ENCODE assay signal across 10 cellular contexts in genomic region chr4:84952004-84952403, GRCh38. TPM values are rescaled to one million over a fixed set of nuclear protein-coding genes. Genes with fewer than 3 reads are reported as not detected.
A peak's percentile ranks its signal among the peaks of the same experiment; 100 is the strongest.
DNase-seq lines count a peak whose midpoint lies in the region; FAIRE-seq and TF ChIP-seq lines count a peak whose summit lies in the region.
"Had no signal": no experiment of that assay in that cellular context is flagged by ENCODE, and none has a peak within 500 bp of the region (broad histone marks: within the 10 kb centered on the region; RNA-seq: fewer than 3 reads in every experiment).

No MANE protein-coding gene starts in this region.

- H2BK5ac ChIP-seq in mesenchymal stem cell (ENCODE audit: low read depth, low read length, poor library complexity, severe bottlenecking) = peak overlapping the region; percentile 37

- no peak for TF ChIP-seq EP300 in ovary (IDR thresholded peaks at IDR 0.05)

- intact Hi-C loops in ovary (cut with DNase I) = no loop called here

- FAIRE-seq in GM12891 (lab: Jason Lieb, UNC) = no peak

- H3K9me3 ChIP-seq in endocrine pancreas (ENCODE audit: control insufficient read depth, low read length) (no peaks in the 10 kb centered on the region), mesenchymal stem cell (ENCODE audit: control insufficient read depth, low read length) (no peaks in the 10 kb centered on the region), ovary (no peaks in the 10 kb centered on the region)

- H2BK120ac ChIP-seq in mesenchymal stem cell (ENCODE audit: low read depth, low read length) = no peak overlapping the region

- TF ChIP-seq POLR2A in ovary (IDR thresholded peaks at IDR 0.05) = no peak
- TF ChIP-seq POLR2A in GM12891 (IDR thresholded peaks at IDR 0.05; ENCODE audit: low read depth, low read length) = no peak

- no peak overlapping the region for H2BK12ac ChIP-seq in mesenchymal stem cell (ENCODE audit: low read length in 2 of 2)

- H3K14ac ChIP-seq in mesenchymal stem cell (ENCODE audit: low read length in 2 of 2) = no peak overlapping the region

- H3K36me3 ChIP-seq in endocrine pancreas (ENCODE audit: control insufficient read depth, insufficient read depth, low read length) (no peaks in the 10 kb centered on the region), mesenchymal stem cell (ENCODE audit: control insufficient read depth in 1 of 2, insufficient read depth in 2 of 2, low read depth in 1 of 2, low read length in 2 of 2) (no peaks in the 10 kb centered on the region), ovary (no peaks in the 10 kb centered on the region)

- whole genome bisulfite sequencing in mesenchymal stem cell = no CpG with 5 or more reads among the region's 1 CpG
- whole genome bisulfite sequencing in ovary, 3 donors = 0 to 52% (median 47%) methylated on average over 1 of the region's 1 CpG

- H3K4me3 ChIP-seq in endocrine pancreas (ENCODE audit: control insufficient read depth, insufficient read depth, low read length) = peak overlapping the region; percentile 14
- no peak overlapping the region for H3K4me3 ChIP-seq in mesenchymal stem cell (ENCODE audit: insufficient read depth in 1 of 2, low read depth in 1 of 2, low read length in 2 of 2)
- no peak overlapping the region for H3K4me3 ChIP-seq in ovary

- H3K27ac ChIP-seq in mesenchymal stem cell (ENCODE audit: low read length, poor library complexity, severe bottlenecking) (peak overlapping the region; percentile 35), ovary (no peak overlapping the region)

- H3K4ac ChIP-seq in mesenchymal stem cell (ENCODE audit: low read depth in 1 of 2, low read length in 2 of 2) = no peak overlapping the region

- no peak overlapping the region for H2BK15ac ChIP-seq in mesenchymal stem cell (ENCODE audit: low read depth, poor library complexity, severe bottlenecking)

- H3K4me1 ChIP-seq in endocrine pancreas (ENCODE audit: control insufficient read depth, insufficient read depth, low read length) (peaks cover 43% of the 10 kb centered on the region), mesenchymal stem cell (ENCODE audit: control insufficient read depth, insufficient read depth, low read depth, low read length) (peaks cover 4% of the 10 kb centered on the region), ovary (ENCODE audit: insufficient read depth) (peaks cover 12% of the 10 kb centered on the region)

- no peak overlapping the region for H3K18ac ChIP-seq in mesenchymal stem cell (ENCODE audit: low read depth in 1 of 2, low read length in 2 of 2)

- no peak overlapping the region for H4K8ac ChIP-seq in mesenchymal stem cell (ENCODE audit: low read length)

- no peak overlapping the region for H3K23ac ChIP-seq in mesenchymal stem cell (ENCODE audit: low read length in 2 of 2)

- no peak overlapping the region for H4K91ac ChIP-seq in mesenchymal stem cell (ENCODE audit: low read length)

- H2AFZ ChIP-seq in mesenchymal stem cell (ENCODE audit: low read depth, low read length) = no peak overlapping the region

- in situ Hi-C loops in GM13976 (cut with MboI; ENCODE audit: low sequenced_read_pairs, unreplicated experiment) = loop anchor here (25.0 kb wide), 1 partner anchor 215 kb away; no protein-coding TSS in a partner anchor

- no peaks in the 10 kb centered on the region for H3K27me3 ChIP-seq in endocrine pancreas (ENCODE audit: control insufficient read depth, insufficient read depth, low read length)
- no peaks in the 10 kb centered on the region for H3K27me3 ChIP-seq in mesenchymal stem cell (ENCODE audit: control insufficient read depth in 1 of 2, insufficient read depth in 1 of 2, low read length in 2 of 2)
- H3K27me3 ChIP-seq in ovary = no peaks in the 10 kb centered on the region

- no peaks in the 10 kb centered on the region for H3K79me1 ChIP-seq in mesenchymal stem cell (replicated peaks; ENCODE audit: low read length, poor library complexity, severe bottlenecking)

- H3K9ac ChIP-seq in endocrine pancreas (ENCODE audit: control insufficient read depth, insufficient read depth, low read length) = no peak overlapping the region
- H3K9ac ChIP-seq in mesenchymal stem cell (ENCODE audit: low read length) = peak overlapping the region; percentile 49

- no peak overlapping the region for H3K4me2 ChIP-seq in mesenchymal stem cell (ENCODE audit: low read length, poor library complexity, severe bottlenecking)

- no peak overlapping the region for H2AK5ac ChIP-seq in mesenchymal stem cell (ENCODE audit: low read length, severe bottlenecking)

- peak; percentile 33 for DNase-seq in AG08395 (ENCODE audit: low spot score)
- DNase-seq in NCI-H69 (lab: John Stamatoyannopoulos, UW) = peak; percentile 62
- DNase-seq in mesenchymal stem cell = peak; percentile 65
- no peak for DNase-seq in NCI-H2227 treated with DMSO at 0.1 percent for 48 hours (lab: John Stamatoyannopoulos, UW)
- no peak for DNase-seq in GM13976 (ENCODE audit: low spot score)
- no peak for DNase-seq in ovary
- DNase-seq in GM12891 (ENCODE audit: insufficient read length, low spot score) = no peak
- DNase-seq: NCI-H1092 treated with DMSO at 0.1 percent for 48 hours, right cardiac atrium had no signal

- TF ChIP-seq CTCF in GM13976 (IDR thresholded peaks at IDR 0.05; ENCODE audit: borderline replicate concordance, control extremely low read depth, extremely low read depth, insufficient read depth, missing control alignments) = no peak
- no peak for TF ChIP-seq CTCF in ovary (IDR thresholded peaks at IDR 0.05)

TF ChIP-seq in GM12891, 5 proteins besides CTCF, POLR2A, EP300 and RAD21:
- TF ChIP-seq POLR2AphosphoS5 (IDR thresholded peaks at IDR 0.05; ENCODE audit: low read depth, low read length) = no peak
- no peak for TF ChIP-seq TAF1 (IDR thresholded peaks at IDR 0.05; ENCODE audit: low read depth, low read length)
- TF ChIP-seq PAX5 (IDR thresholded peaks at IDR 0.05; ENCODE audit: insufficient read depth, low read length, severe bottlenecking) = no peak
- no peak for TF ChIP-seq SPI1 (IDR thresholded peaks at IDR 0.05; ENCODE audit: low read depth, low read length)
- TF ChIP-seq POU2F2 (IDR thresholded peaks at IDR 0.05; ENCODE audit: low read depth, low read length) = no peak

RNA-seq across cellular contexts. Expression of gene WDFY3, which starts 14.5 kb away (rescaled TPM):
- 20.6 TPM for polyA plus RNA-seq in mesenchymal stem cell (2013, experiment 1 of 2)
- 20.5 TPM for polyA plus RNA-seq in mesenchymal stem cell (2013, experiment 2 of 2)
- total RNA-seq in ovary = 10 to 100 TPM; 66.9 to 90.0 (median 77.6) TPM
- polyA plus RNA-seq in ovary = 10 to 100 TPM; 13.2 to 36.8 TPM
- 0.04 TPM for polyA plus RNA-seq in GM12891 (2012; ENCODE audit: low read depth, missing spikeins)

Comparison
In these comparisons a context has a peak if more than half of its experiments do, and no peak if none do; other contexts are left out.
1. DNase-seq: peak in AG08395 (single experiment), NCI-H69 (single experiment) and mesenchymal stem cell (single experiment); none in NCI-H2227 treated with DMSO at 0.1 percent for 48 hours (single experiment), GM13976 (single experiment), ovary (0 of 5) and GM12891 (single experiment).